Comparison of ENCODE assay signal across 9 cellular contexts in the genomic region with DNA sequence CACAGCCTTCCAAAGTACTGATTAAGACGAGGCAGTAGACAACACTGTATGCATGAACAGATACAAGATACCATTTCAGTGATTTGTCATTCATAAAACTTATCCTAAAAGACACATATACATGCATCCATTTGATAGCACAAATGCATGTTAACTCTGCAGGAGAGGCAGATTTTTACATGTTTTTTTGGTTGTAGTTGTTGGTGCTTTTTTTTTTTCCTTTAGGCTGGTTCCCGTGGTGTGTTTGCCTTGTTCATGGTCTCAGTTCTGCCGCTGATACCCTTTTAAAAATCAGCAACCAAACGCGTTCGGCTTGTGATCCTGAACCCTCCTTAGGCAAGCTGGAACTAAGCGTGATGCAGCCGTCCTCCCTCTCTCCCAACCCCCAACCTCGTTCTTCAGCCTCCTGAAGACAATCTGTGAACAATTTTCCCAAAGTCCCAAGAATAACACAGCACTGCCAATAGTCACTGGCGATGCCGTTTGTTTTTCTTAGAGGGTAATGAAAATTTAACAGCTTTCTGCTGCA. TPM values are rescaled to one million over a fixed set of nuclear protein-coding genes. Genes with fewer than 3 reads are reported as not detected.
DNase-seq lines count a peak whose midpoint lies in the region; ATAC-seq and TF ChIP-seq lines count a peak whose summit lies in the region.
"Had no signal": no experiment of that assay in that cellular context is flagged by ENCODE, and none has a peak within 500 bp of the region (broad histone marks: within the 10 kb centered on the region; RNA-seq: fewer than 3 reads in every experiment).

No MANE protein-coding gene starts in this region.

- H3K18ac ChIP-seq in H9 (ENCODE audit: insufficient read length, low read depth, low read length): no peak overlapping the region

- peaks cover 20% of the 10 kb centered on the region for H3K23me2 ChIP-seq in H9 (ENCODE audit: insufficient read length, low read depth, low read length, poor library complexity, severe bottlenecking)

- H3K4me1 ChIP-seq in H9 (ENCODE audit: insufficient read depth, low read length): peaks cover 5% of the 10 kb centered on the region; the same call in 1 of the 2 replicates
- peaks cover 5% of the 10 kb centered on the region for H3K4me1 ChIP-seq in right cardiac atrium (ENCODE audit: control insufficient read depth, insufficient read depth, low read length)

- no peak overlapping the region for H3T11ph ChIP-seq in H9 (ENCODE audit: low read length)

- no peak overlapping the region for H2AK5ac ChIP-seq in H9 (ENCODE audit: insufficient read length, low read length)

- H3K9ac ChIP-seq in H9 (ENCODE audit: extremely low read depth, insufficient read length, low read length): no peak overlapping the region

- no peak overlapping the region for H3K27ac ChIP-seq in H9 (ENCODE audit: insufficient read length, low read depth, low read length)
- no peak overlapping the region for H3K27ac ChIP-seq in right cardiac atrium (ENCODE audit: low read length)

- peaks cover 21 to 28% of the 10 kb centered on the region in 2 experiments for H3K4me1 Mint-ChIP-seq in H9
- peaks cover 18% of the 10 kb centered on the region for H3K4me1 Mint-ChIP-seq in activated B cell treated with CpG ODN at 0.5 μM for 24 hours

- H3K4me2 ChIP-seq in H9 (ENCODE audit: insufficient read depth, insufficient read length, low read length): peak overlapping the region; percentile 92

- H3K4me3 ChIP-seq in right cardiac atrium (ENCODE audit: low read length) (peak overlapping the region; percentile 59), skeletal muscle cell (ENCODE audit: low read depth, low read length) (peak overlapping the region; percentile 97)

- H3K9me3 Mint-ChIP-seq in H9: no peaks in the 10 kb centered on the region; a peak in 1 of 5 replicates
- H3K9me3 Mint-ChIP-seq in activated B cell treated with CpG ODN at 0.5 μM for 24 hours: no peaks in the 10 kb centered on the region

- peaks cover 14% of the 10 kb centered on the region; the same call in 1 of the 2 replicates for H3K27me3 ChIP-seq in H9 (ENCODE audit: insufficient read depth, low read length)
- no peaks in the 10 kb centered on the region for H3K27me3 ChIP-seq in right cardiac atrium (ENCODE audit: control insufficient read depth, insufficient read depth)

- TF ChIP-seq CTCF in H9 (conservative IDR thresholded peaks at IDR 0.05) (no peak), activated B cell treated with CpG ODN at 0.5 μM for 24 hours (IDR thresholded peaks at IDR 0.05) (no peak)

- H4K20me1 ChIP-seq in H9 (ENCODE audit: control insufficient read depth, insufficient read depth, insufficient read length): peaks cover 4% of the 10 kb centered on the region

- H3K14ac ChIP-seq in H9 (ENCODE audit: insufficient read depth, low read length): no peak overlapping the region

- DNase-seq in H9 (no peak), activated B cell treated with CpG ODN at 0.5 μM for 24 hours (no peak), right cardiac atrium (peak in 1 of 3 donors; percentile 51), skeletal muscle cell (ENCODE audit: low read depth) (no peak), NCI-H146 (lab: John Stamatoyannopoulos, UW) (no peak), NCI-H2029 treated with DMSO at 0.1 percent for 48 hours (lab: John Stamatoyannopoulos, UW) (no peak), COLO829 (ENCODE audit: low spot score) (no peak)

- no peaks in the 10 kb centered on the region for H3K79me1 ChIP-seq in H9 (ENCODE audit: insufficient read depth, low read depth, low read length, poor library complexity, severe bottlenecking)

- no peak overlapping the region for H2BK5ac ChIP-seq in H9 (ENCODE audit: insufficient read length, low read length)

- no peak overlapping the region for H2AFZ ChIP-seq in H9 (ENCODE audit: low read length)

- no peak overlapping the region for H3K4ac ChIP-seq in H9 (ENCODE audit: low read depth, low read length)

- CTCF ChIA-PET in activated B cell treated with CpG ODN at 0.5 μM for 24 hours (lab: Charles Lee): interaction anchor here (1.9 kb wide), 1 partner anchor 19 kb away, joined by 5 read pairs; no protein-coding TSS in a partner anchor

- H3K27me3 Mint-ChIP-seq in H9 (ENCODE audit: low read depth): peaks cover 63% of the 10 kb centered on the region
- H3K27me3 Mint-ChIP-seq in activated B cell treated with CpG ODN at 0.5 μM for 24 hours: peaks cover 52% of the 10 kb centered on the region

- H3K27ac Mint-ChIP-seq in H9: no peak overlapping the region
- H3K27ac Mint-ChIP-seq in activated B cell treated with CpG ODN at 0.5 μM for 24 hours: no peak overlapping the region

- H3K4me3 Mint-ChIP-seq in H9 (peak overlapping the region; percentile 72 to 89), activated B cell treated with CpG ODN at 0.5 μM for 24 hours (peak overlapping the region; percentile 84)

- H2BK12ac ChIP-seq in H9 (ENCODE audit: insufficient read length, low read depth, low read length): no peak overlapping the region

- H4K91ac ChIP-seq in H9 (ENCODE audit: insufficient read length, low read depth, low read length): no peak overlapping the region

- no peak overlapping the region for H2BK15ac ChIP-seq in H9 (ENCODE audit: low read depth, low read length)

- H2BK120ac ChIP-seq in H9 (ENCODE audit: low read depth, low read length, poor library complexity, severe bottlenecking): no peak overlapping the region

- no peak overlapping the region for H2BK20ac ChIP-seq in H9 (ENCODE audit: low read depth, low read length, poor library complexity, severe bottlenecking)

- H4K8ac ChIP-seq in H9 (replicated peaks; ENCODE audit: insufficient read length, low read depth, low read length): no peak overlapping the region

- H3K56ac ChIP-seq in H9 (ENCODE audit: insufficient read length, low read depth, low read length): no peak overlapping the region

- no peak overlapping the region for H4K5ac ChIP-seq in H9 (ENCODE audit: insufficient read length, low read depth, low read length)

- H3K36me3 Mint-ChIP-seq in H9 (ENCODE audit: insufficient read depth in 1 of 3, low read depth in 3 of 3): no peaks in the 10 kb centered on the region; a peak in 1 of 7 replicates
- H3K36me3 Mint-ChIP-seq in activated B cell treated with CpG ODN at 0.5 μM for 24 hours (ENCODE audit: low read depth): no peaks in the 10 kb centered on the region

- H3K9me3 ChIP-seq in H9 (ENCODE audit: control insufficient read depth, low read depth, low read length) (no peaks in the 10 kb centered on the region), right cardiac atrium (ENCODE audit: control insufficient read depth, low read length) (no peaks in the 10 kb centered on the region)

- ATAC-seq in activated B cell treated with CpG ODN at 0.5 μM for 24 hours (ENCODE audit: low read depth): no peak
- peak; percentile 8 to 40 for ATAC-seq in right cardiac atrium
- no peak for ATAC-seq in GM19467 (IDR thresholded peaks at IDR 0.05; ENCODE audit: unreplicated experiment)

- POLR2A ChIA-PET in activated B cell treated with CpG ODN at 0.5 μM for 24 hours (lab: Charles Lee): interaction anchor here (0.7 kb wide), 1 partner anchor 19 kb away, joined by 3 read pairs; no protein-coding TSS in a partner anchor

- WGBS in H9 (ENCODE audit: extremely low coverage, insufficient read length, low lambda C conversion rate): no CpG with 5 or more reads among the region's 11 CpGs
- WGBS in right cardiac atrium: 10% methylated on average over 11 of the region's 11 CpGs

- H3K23ac ChIP-seq in H9 (ENCODE audit: insufficient read length, low read depth, low read length): no peak overlapping the region

- no peaks in the 10 kb centered on the region for H3K79me2 ChIP-seq in H9 (ENCODE audit: insufficient read depth, low read length)

- intact Hi-C loops in activated B cell treated with CpG ODN at 0.5 μM for 24 hours (cut with micrococcal nuclease): loop anchor here (2.0 kb wide), 1 partner anchor 104 kb away; no protein-coding TSS in a partner anchor
- intact Hi-C loops in right cardiac atrium (cut with DNase I): loop anchor here in 2 of 4 donors (2.0 to 10.0 kb wide), 3 partner anchors 146 to 696 kb away; no protein-coding TSS in a partner anchor

RNA-seq across cellular contexts. Expression of a gene that starts 1.2 kb away (rescaled TPM):
- 20.0 and 20.5 TPM in 2 replicates for total RNA-seq in H9 (2021)
- total RNA-seq in activated B cell treated with CpG ODN at 0.5 μM for 24 hours: 4.5 and 5.4 TPM in 2 replicates
- 10 to 100 TPM; 21.9 to 27.2 (median 25.3) TPM for total RNA-seq in right cardiac atrium
- polyA plus RNA-seq in right cardiac atrium: 7.1 TPM
- total RNA-seq: activated CD8-positive, alpha-beta memory T cell treated with anti-CD3 and anti-CD28 coated beads for 36 hours had no signal

Comparison
In these comparisons a context has a peak if more than half of its experiments do, and no peak if none do; other contexts are left out.
1. ATAC-seq: peak in right cardiac atrium (2 of 2); none in activated B cell treated with CpG ODN at 0.5 μM for 24 hours (single experiment) and GM19467 (single experiment).